ENCODE assay signal across 9 cellular contexts in genomic region chr19:44260343-44260681, GRCh38. TPM values are rescaled to one million over a fixed set of nuclear protein-coding genes. Genes with fewer than 3 reads are reported as not detected.
DNase-seq lines count a peak whose midpoint lies in the region; ATAC-seq, FAIRE-seq and TF ChIP-seq lines count a peak whose summit lies in the region.
"Had no signal": no experiment of that assay in that cellular context is flagged by ENCODE, and none has a peak within 500 bp of the region (broad histone marks: within the 10 kb centered on the region; RNA-seq: fewer than 3 reads in every experiment).

No MANE protein-coding gene starts in this region.

- peaks cover 27% of the 10 kb centered on the region for H3K9me3 Mint-ChIP-seq in chondrocyte (ENCODE audit: low read depth)

- H3K9ac ChIP-seq in mesendoderm (ENCODE audit: low read length): peak overlapping the region; percentile 62

- H3K27ac Mint-ChIP-seq in chondrocyte (ENCODE audit: unreplicated experiment): peak overlapping the region; percentile 77

- FAIRE-seq in H54 (lab: Jason Lieb, UNC): no peak

- H2BK120ac ChIP-seq in mesendoderm (ENCODE audit: low read depth, low read length): no peak overlapping the region

- H3K4ac ChIP-seq in mesendoderm (ENCODE audit: low read depth, low read length): no peak overlapping the region

- H2BK5ac ChIP-seq in mesendoderm (ENCODE audit: low read length): no peak overlapping the region

- H3K4me2 ChIP-seq in mesendoderm (ENCODE audit: low read length): peak overlapping the region; percentile 84

- H2BK15ac ChIP-seq in mesendoderm (replicated peaks; ENCODE audit: low read depth): no peak overlapping the region

- no peak overlapping the region for H3K23ac ChIP-seq in mesendoderm (ENCODE audit: low read length)

- TF ChIP-seq CTCF in chondrocyte (IDR thresholded peaks at IDR 0.05): no peak

- H3K36me3 ChIP-seq in mesendoderm (ENCODE audit: control insufficient read depth, insufficient read depth, low read length) (no peaks in the 10 kb centered on the region), aorta (ENCODE audit: control insufficient read depth in 1 of 2, insufficient read depth in 2 of 2, low read length in 1 of 2) (peaks cover 0 to 2% of the 10 kb centered on the region in 2 donors)

- peaks cover 19% of the 10 kb centered on the region for H3K4me1 Mint-ChIP-seq in chondrocyte (ENCODE audit: low read depth)

- H3K79me1 ChIP-seq in mesendoderm (ENCODE audit: low read length): no peaks in the 10 kb centered on the region

- H3K4me3 Mint-ChIP-seq in chondrocyte (ENCODE audit: unreplicated experiment): peak overlapping the region; percentile 82

- no peak overlapping the region for H4K8ac ChIP-seq in mesendoderm (ENCODE audit: low read depth, low read length)

- H3K18ac ChIP-seq in mesendoderm (ENCODE audit: low read length): no peak overlapping the region

- DNase-seq in AG08396 (ENCODE audit: low spot score): peak; percentile 7
- no peak for DNase-seq in chondrocyte (ENCODE audit: low spot score)
- DNase-seq in mesendoderm: peak; percentile 19
- DNase-seq in aorta: no peak
- DNase-seq in H54 (ENCODE audit: insufficient read length, low spot score): no peak
- no peak for DNase-seq in stimulated activated CD4-positive, alpha-beta T cell treated with anti-CD3 and anti-CD28 coated beads, Interleukin-2, amount 100 ng/mL, for 48 hours

- peaks cover 18% of the 10 kb centered on the region for H3K9me3 ChIP-seq in aorta (ENCODE audit: control insufficient read depth, low read length)

- H2AK5ac ChIP-seq in mesendoderm (ENCODE audit: low read length): no peak overlapping the region

- H3K4me3 ChIP-seq in mesendoderm (ENCODE audit: low read length): no peak overlapping the region
- no peak overlapping the region for H3K4me3 ChIP-seq in aorta (ENCODE audit: low read length in 2 of 2)
- H3K4me3 ChIP-seq: SK-N-MC had no signal

- no CpG with 5 or more reads among the region's 7 CpGs for whole genome bisulfite sequencing in mesendoderm (ENCODE audit: extremely low coverage, insufficient coverage, low lambda C conversion rate)
- WGBS in aorta, 2 donors: 4 to 9% methylated on average over 7 of the region's 7 CpGs

- ATAC-seq in HG02870 (IDR thresholded peaks at IDR 0.05; ENCODE audit: unreplicated experiment) (peak; percentile 21), aorta (ENCODE audit: low FRiP score) (no peak), HG03520 (IDR thresholded peaks at IDR 0.05; ENCODE audit: unreplicated experiment) (no peak)

- H3K27me3 ChIP-seq in mesendoderm (ENCODE audit: insufficient read depth, low read length, poor library complexity) (no peaks in the 10 kb centered on the region), aorta (ENCODE audit: control insufficient read depth in 1 of 2, insufficient read depth in 2 of 2, low read length in 1 of 2) (no peaks in the 10 kb centered on the region)

- intact Hi-C loops in aorta (cut with DNase I): no loop called here

- H3K56ac ChIP-seq in mesendoderm (ENCODE audit: low read length): peak overlapping the region; percentile 78

- TF ChIP-seq POLR2A in H54 (IDR thresholded peaks at IDR 0.05; ENCODE audit: low read depth, low read length): no peak

- H3K79me2 ChIP-seq in mesendoderm (ENCODE audit: control insufficient read depth, insufficient read depth, low read length): no peaks in the 10 kb centered on the region

- H3K27ac ChIP-seq in mesendoderm (ENCODE audit: low read depth, low read length) (no peak overlapping the region), aorta (ENCODE audit: low read depth in 1 of 2, low read length in 2 of 2) (no peak overlapping the region)
- H3K27ac ChIP-seq: SK-N-MC had no signal

- H3K27me3 Mint-ChIP-seq in chondrocyte (ENCODE audit: low read depth): no peaks in the 10 kb centered on the region

- H3K4me1 ChIP-seq in mesendoderm (ENCODE audit: control insufficient read depth, low read depth, low read length): no peaks in the 10 kb centered on the region
- H3K4me1 ChIP-seq in aorta (ENCODE audit: control insufficient read depth in 1 of 2, insufficient read depth in 2 of 2, low read length in 2 of 2): no peaks in the 10 kb centered on the region

- no peak overlapping the region for H4K5ac ChIP-seq in mesendoderm (ENCODE audit: low read length)

- peaks cover 22% of the 10 kb centered on the region for H3K36me3 Mint-ChIP-seq in chondrocyte (ENCODE audit: low read depth)

RNA-seq across cellular contexts. Expression of gene ZNF233, which starts 0.6 kb away (rescaled TPM):
- total RNA-seq in chondrocyte (1.8 to 3.4 TPM (median 2.1 TPM) in 3 replicates), aorta (under 1 TPM; 0.19 to 0.36 TPM)
- polyA plus RNA-seq in mesendoderm (2013, experiment 1 of 2): 1.1 TPM
- polyA plus RNA-seq in mesendoderm (2013, experiment 2 of 2): 1.2 TPM
- polyA plus RNA-seq in aorta: under 1 TPM; 0.67 to 0.75 TPM

RNA-seq across cellular contexts. Expression of gene ZNF235, which starts 44.5 kb away (rescaled TPM):
- total RNA-seq in chondrocyte: 6.7 to 7.4 TPM (median 7.4 TPM) in 3 replicates
- 2.3 TPM for polyA plus RNA-seq in mesendoderm (2013, experiment 1 of 2)
- polyA plus RNA-seq in mesendoderm (2013, experiment 2 of 2): 2.4 TPM
- 10 to 100 TPM in 1 of 2 donors, 1 to 10 TPM in 1; 6.2 to 11.0 TPM for total RNA-seq in aorta
- 1 to 10 TPM; 2.3 to 3.1 TPM for polyA plus RNA-seq in aorta

RNA-seq across cellular contexts. Expression of gene ZNF227, which starts 48.0 kb away (rescaled TPM):
- total RNA-seq in chondrocyte: 12.2 to 20.2 TPM (median 15.2 TPM) in 3 replicates
- polyA plus RNA-seq in mesendoderm (2013, experiment 1 of 2): 10.0 TPM
- polyA plus RNA-seq in mesendoderm (2013, experiment 2 of 2): 9.6 TPM
- 10 to 100 TPM; 17.9 to 27.5 TPM for total RNA-seq in aorta
- 1 to 10 TPM; 5.0 to 6.6 TPM for polyA plus RNA-seq in aorta

Comparison
In these comparisons a context has a peak if more than half of its experiments do, and no peak if none do; other contexts are left out.
1. DNase-seq: peak in AG08396 (single experiment) and mesendoderm (single experiment); none in chondrocyte (single experiment), aorta (0 of 2), H54 (single experiment) and stimulated activated CD4-positive, alpha-beta T cell treated with anti-CD3 and anti-CD28 coated beads, Interleukin-2, amount 100 ng/mL, for 48 hours (0 of 2).